ENCODE assay signal across 19 cellular contexts in the genomic region with DNA sequence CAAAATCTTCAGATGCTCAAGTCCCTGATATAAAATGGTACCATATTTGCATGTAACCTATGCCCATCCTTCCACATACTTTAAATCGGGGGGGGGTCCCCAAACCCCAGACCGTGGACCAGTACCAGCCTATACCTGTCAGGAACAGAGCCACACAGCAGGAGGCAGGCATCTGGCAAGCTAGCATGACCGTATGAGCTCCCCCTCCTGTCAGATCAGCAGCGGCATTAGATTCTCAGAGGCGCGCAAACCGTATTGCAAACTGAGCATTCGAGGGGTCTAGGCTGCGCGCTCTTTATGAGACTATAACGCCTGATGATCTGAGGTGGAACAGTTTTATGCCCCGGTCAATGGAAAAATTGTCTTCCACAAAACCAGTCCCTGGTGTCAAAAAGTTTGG. TPM values are rescaled to one million over a fixed set of nuclear protein-coding genes. Genes with fewer than 3 reads are reported as not detected.
"Had no signal": no experiment of that assay in that cellular context is flagged by ENCODE, and none has a peak within 500 bp of the region (broad histone marks: within the 10 kb centered on the region; RNA-seq: fewer than 3 reads in every experiment).

No MANE protein-coding gene starts in this region.

- DNase-seq: activated CD4-positive, alpha-beta T cell treated with anti-CD3 and anti-CD28 coated beads for 4 hours; activated CD8-positive, alpha-beta T cell treated with anti-CD3 and anti-CD28 coated beads for 36 hours; activated naive CD4-positive, alpha-beta T cell treated with anti-CD3 and anti-CD28 coated beads for 36 hours; activated T-cell treated with anti-CD3 and anti-CD28 coated beads, Interleukin-2, amount 50 U/mL, for 24 hours; effector CD4-positive, alpha-beta T cell; heart left ventricle; kidney glomerular epithelial cell; left ventricle myocardium inferior; stimulated activated CD4-positive, alpha-beta T cell treated with anti-CD3 and anti-CD28 coated beads, Interleukin-2, amount 100 ng/mL, for 48 hours; stomach; trophoblast cell had no signal

- ATAC-seq: activated CD8-positive, alpha-beta T cell treated with anti-CD3 and anti-CD28 coated beads for 36 hours; esophagus mucosa; gastroesophageal sphincter; heart left ventricle; right cardiac atrium had no signal

- H3K4me3 ChIP-seq: ascending aorta, gastroesophageal sphincter, heart left ventricle, left ventricle myocardium inferior, prostate gland, skin epidermis, stomach, vagina had no signal

- H3K4me3 Mint-ChIP-seq: activated CD8-positive, alpha-beta T cell treated with anti-CD3 and anti-CD28 coated beads for 36 hours; activated naive CD4-positive, alpha-beta T cell treated with anti-CD3 and anti-CD28 coated beads for 36 hours; activated T-cell treated with anti-CD3 and anti-CD28 coated beads, Interleukin-2, amount 50 U/mL, for 24 hours had no signal

- H3K36me3 ChIP-seq: ascending aorta, gastroesophageal sphincter, left ventricle myocardium inferior, prostate gland, vagina had no signal

- H3K27ac Mint-ChIP-seq: activated naive CD4-positive, alpha-beta T cell treated with anti-CD3 and anti-CD28 coated beads for 36 hours had no signal

- H3K4me1 ChIP-seq: ascending aorta, prostate gland had no signal

- H3K9me3 Mint-ChIP-seq: activated CD8-positive, alpha-beta T cell treated with anti-CD3 and anti-CD28 coated beads for 36 hours; activated naive CD4-positive, alpha-beta T cell treated with anti-CD3 and anti-CD28 coated beads for 36 hours; activated T-cell treated with anti-CD3 and anti-CD28 coated beads, Interleukin-2, amount 50 U/mL, for 24 hours had no signal

- H3K27me3 ChIP-seq: ascending aorta, gastroesophageal sphincter, heart left ventricle, stomach, vagina had no signal

- H3K9me3 ChIP-seq: ascending aorta, gastroesophageal sphincter, left ventricle myocardium inferior, prostate gland, stomach, vagina had no signal

- H3K27me3 Mint-ChIP-seq: activated CD8-positive, alpha-beta T cell treated with anti-CD3 and anti-CD28 coated beads for 36 hours; activated T-cell treated with anti-CD3 and anti-CD28 coated beads, Interleukin-2, amount 50 U/mL, for 24 hours had no signal

- H3K27ac ChIP-seq: ascending aorta, gastroesophageal sphincter, heart left ventricle, left ventricle myocardium inferior, prostate gland, skin epidermis, stomach, vagina had no signal

RNA-seq across cellular contexts. Expression of gene FGD2, which starts 30.7 kb away (rescaled TPM):
- polyA plus RNA-seq: neural cell had no signal
